13 cellular contexts compared by ENCODE assay signal in genomic region chr12:92107621-92108131, GRCh38. TPM values are rescaled to one million over a fixed set of nuclear protein-coding genes. Genes with fewer than 3 reads are reported as not detected.
DNase-seq lines count a peak whose midpoint lies in the region; ATAC-seq and TF ChIP-seq lines count a peak whose summit lies in the region.
"Had no signal": no experiment of that assay in that cellular context is flagged by ENCODE, and none has a peak within 500 bp of the region (broad histone marks: within the 10 kb centered on the region; RNA-seq: fewer than 3 reads in every experiment).

No MANE protein-coding gene starts in this region.

- H3K9me3 Mint-ChIP-seq in glutamatergic neuron (ENCODE audit: unreplicated experiment) = peaks cover 7% of the 10 kb centered on the region
- H3K9me3 Mint-ChIP-seq: activated T-cell treated with anti-CD3 and anti-CD28 coated beads, Interleukin-2, amount 50 U/mL, for 72 hours; naive B cell; T-helper 1 cell treated with Interleukin-12 subunit alpha and Interleukin-12 subunit beta and Interleukin-4 antibody, amounts not matched to agents 30 μg/mL and 1 μg/mL, for 36 hours had no signal

- DNase-seq in cardiac muscle cell (ENCODE audit: low read depth in 1 of 2, low spot score in 1 of 2) (peak in 1 of 2 donors; percentile 30), left ventricle myocardium inferior (no peak), NCI-H526 (lab: John Stamatoyannopoulos, UW) (peak; percentile 91 to 94), glutamatergic neuron (peak; percentile 22), vagina (ENCODE audit: extremely low spot score in 2 of 2) (no peak), GM13976 (ENCODE audit: low spot score) (no peak)
- DNase-seq in activated CD4-positive, CD25-positive, alpha-beta regulatory T cell (lab: John Stamatoyannopoulos, UW) = no peak
- DNase-seq: activated T-cell treated with anti-CD3 and anti-CD28 coated beads, Interleukin-2, amount 50 U/mL, for 72 hours; colonic mucosa; naive B cell had no signal

- in situ Hi-C loops in GM13976 (cut with MboI; ENCODE audit: low sequenced_read_pairs, unreplicated experiment) = no loop called here

- H3K9me3 ChIP-seq in cardiac muscle cell (ENCODE audit: low read depth) = no peaks in the 10 kb centered on the region
- H3K9me3 ChIP-seq in left ventricle myocardium inferior (replicated peaks) = no peaks in the 10 kb centered on the region
- no peaks in the 10 kb centered on the region for H3K9me3 ChIP-seq in vagina
- H3K9me3 ChIP-seq: colonic mucosa had no signal

- H3K27me3 ChIP-seq in cardiac muscle cell = no peaks in the 10 kb centered on the region
- H3K27me3 ChIP-seq in left ventricle myocardium inferior (ENCODE audit: low read depth) = no peaks in the 10 kb centered on the region
- H3K27me3 ChIP-seq in vagina = no peaks in the 10 kb centered on the region
- H3K27me3 ChIP-seq: colonic mucosa had no signal

- H3K27me3 Mint-ChIP-seq in glutamatergic neuron (ENCODE audit: unreplicated experiment) = no peaks in the 10 kb centered on the region
- H3K27me3 Mint-ChIP-seq: B cell, naive B cell had no signal

- H3K36me3 Mint-ChIP-seq in glutamatergic neuron (ENCODE audit: unreplicated experiment) = no peaks in the 10 kb centered on the region

- H3K4me1 Mint-ChIP-seq in glutamatergic neuron (ENCODE audit: low read depth, unreplicated experiment) = peaks cover 33% of the 10 kb centered on the region

- no peak for TF ChIP-seq POLR2A in vagina (IDR thresholded peaks at IDR 0.05)

- no peak overlapping the region for H3K4me3 ChIP-seq in cardiac muscle cell
- no peak overlapping the region for H3K4me3 ChIP-seq in left ventricle myocardium inferior
- H3K4me3 ChIP-seq in vagina = no peak overlapping the region
- H3K4me3 ChIP-seq: colonic mucosa had no signal

- peak overlapping the region; percentile 77 for H3K27ac Mint-ChIP-seq in glutamatergic neuron (ENCODE audit: unreplicated experiment)
- H3K27ac Mint-ChIP-seq: B cell; T-helper 1 cell treated with Interleukin-12 subunit alpha and Interleukin-12 subunit beta and Interleukin-4 antibody, amounts not matched to agents 30 μg/mL and 1 μg/mL, for 36 hours had no signal

- H3K27ac ChIP-seq in cardiac muscle cell (peak overlapping the region; percentile 87), left ventricle myocardium inferior (replicated peaks) (no peak overlapping the region), vagina (peak overlapping the region; percentile 43)
- H3K27ac ChIP-seq: colonic mucosa had no signal

- no peak for TF ChIP-seq CTCF in cardiac muscle cell (IDR thresholded peaks at IDR 0.05; ENCODE audit: low read depth, low read length)
- no peak for TF ChIP-seq CTCF in left ventricle myocardium inferior (IDR thresholded peaks at IDR 0.05; ENCODE audit: borderline replicate concordance)
- TF ChIP-seq CTCF in glutamatergic neuron (IDR thresholded peaks at IDR 0.05; ENCODE audit: partially characterized antibody, unreplicated experiment) = no peak
- no peak for TF ChIP-seq CTCF in vagina (IDR thresholded peaks at IDR 0.05)
- no peak for TF ChIP-seq CTCF in GM13976 (IDR thresholded peaks at IDR 0.05; ENCODE audit: borderline replicate concordance, control extremely low read depth, extremely low read depth, insufficient read depth, missing control alignments)

- H3K4me1 ChIP-seq in cardiac muscle cell (ENCODE audit: low read depth) (peaks cover 36% of the 10 kb centered on the region), left ventricle myocardium inferior (peaks cover 6% of the 10 kb centered on the region), vagina (peaks cover 29% of the 10 kb centered on the region)
- H3K4me1 ChIP-seq: colonic mucosa had no signal

- H3K4me3 Mint-ChIP-seq in glutamatergic neuron (ENCODE audit: unreplicated experiment) = no peak overlapping the region
- H3K4me3 Mint-ChIP-seq: B cell; T-helper 1 cell treated with Interleukin-12 subunit alpha and Interleukin-12 subunit beta and Interleukin-4 antibody, amounts not matched to agents 30 μg/mL and 1 μg/mL, for 36 hours had no signal

- intact Hi-C loops in left ventricle myocardium inferior (cut with micrococcal nuclease) (no loop called here), vagina (cut with DNase I) (no loop called here)

- no peaks in the 10 kb centered on the region for H3K36me3 ChIP-seq in cardiac muscle cell
- no peaks in the 10 kb centered on the region for H3K36me3 ChIP-seq in left ventricle myocardium inferior
- no peaks in the 10 kb centered on the region for H3K36me3 ChIP-seq in vagina
- H3K36me3 ChIP-seq: colonic mucosa had no signal

- no peak for ATAC-seq in HG02763 (IDR thresholded peaks at IDR 0.05; ENCODE audit: unreplicated experiment)
- ATAC-seq: activated T-cell treated with anti-CD3 and anti-CD28 coated beads, Interleukin-2, amount 50 U/mL, for 72 hours had no signal

RNA-seq across cellular contexts. Expression of gene BTG1, which starts 38.0 kb away (rescaled TPM):
- total RNA-seq in cardiac muscle cell = 46.4 and 61.2 TPM in 2 replicates
- 219 and 277 TPM in 2 replicates for polyA plus RNA-seq in cardiac muscle cell
- total RNA-seq in left ventricle myocardium inferior = 79.4 TPM
- total RNA-seq in glutamatergic neuron (ENCODE audit: unreplicated experiment) = 72.2 TPM
- 73.7 TPM for total RNA-seq in vagina

Comparison
In these comparisons a context has a peak if more than half of its experiments do, and no peak if none do; other contexts are left out.
1. DNase-seq: peak in NCI-H526 (2 of 2) and glutamatergic neuron (single experiment); none in left ventricle myocardium inferior (single experiment), vagina (0 of 2), GM13976 (single experiment) and activated CD4-positive, CD25-positive, alpha-beta regulatory T cell (0 of 4).